In genomic region chr2:152594792-152595191, GRCh38 we compare ENCODE assay signal across 13 cellular contexts.
DNase-seq lines count a peak whose midpoint lies in the region; ATAC-seq and TF ChIP-seq lines count a peak whose summit lies in the region.
"Had no signal": no experiment of that assay in that cellular context is flagged by ENCODE, and none has a peak within 500 bp of the region (broad histone marks: within the 10 kb centered on the region; RNA-seq: fewer than 3 reads in every experiment).

No MANE protein-coding gene starts in this region.

- no peak for TF ChIP-seq POLR2A in thyroid gland (IDR thresholded peaks at IDR 0.05)

- H3K27ac ChIP-seq in cingulate gyrus (ENCODE audit: low read depth, low read length), result peak overlapping the region; percentile 41
- peak overlapping the region; percentile 13 for H3K27ac ChIP-seq in layer of hippocampus (ENCODE audit: low read depth, low read length)
- peak overlapping the region in 1 of 3 donors; percentile 30 for H3K27ac ChIP-seq in thyroid gland
- H3K27ac ChIP-seq: epithelial cell of prostate, SJCRH30 had no signal

- no peak for TF ChIP-seq CTCF in thyroid gland (IDR thresholded peaks at IDR 0.05)

- WGBS in thyroid gland, 2 donors, result 44 to 53% methylated on average over 3 of the region's 3 CpGs

- no peaks in the 10 kb centered on the region for H3K36me3 ChIP-seq in thyroid gland
- H3K36me3 ChIP-seq: SJCRH30 had no signal

- POLR2A ChIA-PET in HEK293T (lab: Yijun Ruan, JAX), result no interaction called here

- H3K27me3 ChIP-seq in layer of hippocampus (ENCODE audit: control insufficient read depth, insufficient read depth, low read length) (no peaks in the 10 kb centered on the region), thyroid gland (no peaks in the 10 kb centered on the region)
- H3K27me3 ChIP-seq: SJCRH30 had no signal

- DNase-seq in LHCN-M2 (ENCODE audit: low read depth), result peak; percentile 98
- peak; percentile 17 to 48 for DNase-seq in thyroid gland
- no peak for DNase-seq in HEK293T (ENCODE audit: extremely low spot score)
- no peak for DNase-seq in NCI-H2081 treated with DMSO at 0.1 percent for 48 hours (lab: John Stamatoyannopoulos, UW)
- DNase-seq: H7; naive thymus-derived CD8-positive, alpha-beta T cell; SJCRH30; stimulated activated CD8-positive, alpha-beta memory T cell treated with anti-CD3 and anti-CD28 coated beads, Interleukin-4, amount 100 ng/mL, for 48 hours had no signal

- H3K9me3 ChIP-seq in thyroid gland, result no peaks in the 10 kb centered on the region
- H3K9me3 ChIP-seq: SJCRH30 had no signal

- H3K4me3 ChIP-seq in thyroid gland (replicated peaks in 1 of 3), result no peak overlapping the region
- H3K4me3 ChIP-seq: SJCRH30 had no signal

- CTCF ChIA-PET in HEK293T (lab: Yijun Ruan, JAX), result no interaction called here

- intact Hi-C loops in thyroid gland (cut with DNase I), result no loop called here

- no peaks in the 10 kb centered on the region for H3K4me1 ChIP-seq in thyroid gland
- H3K4me1 ChIP-seq: SJCRH30 had no signal

- ATAC-seq in GM21526 (IDR thresholded peaks at IDR 0.05; ENCODE audit: low FRiP score, unreplicated experiment) (no peak), HG03378 (IDR thresholded peaks at IDR 0.05; ENCODE audit: unreplicated experiment) (no peak)

TF ChIP-seq in HEK293T, 16 proteins besides CTCF, POLR2A, EP300 and RAD21:
- TF ChIP-seq L3MBTL2 (conservative IDR thresholded peaks at IDR 0.05) (no peak), SUZ12 (IDR thresholded peaks at IDR 0.05) (no peak), FOXK2 (IDR thresholded peaks at IDR 0.05) (no peak)

Comparison
In these comparisons a context has a peak if more than half of its experiments do, and no peak if none do; other contexts are left out.
1. DNase-seq: peak in LHCN-M2 (single experiment) and thyroid gland (2 of 2); none in HEK293T (single experiment) and NCI-H2081 treated with DMSO at 0.1 percent for 48 hours (single experiment).